In genomic region chr10:110872984-110873569, GRCh38 we compare ENCODE assay signal across 8 cellular contexts. TPM values are rescaled to one million over a fixed set of nuclear protein-coding genes. Genes with fewer than 3 reads are reported as not detected.
DNase-seq lines count a peak whose midpoint lies in the region; ATAC-seq, FAIRE-seq and TF ChIP-seq lines count a peak whose summit lies in the region.

No MANE protein-coding gene starts in this region.

- H3K9me3 Mint-ChIP-seq in chondrocyte (ENCODE audit: low read depth) = no peaks in the 10 kb centered on the region
- peaks cover 0 to 7% (median 0%) of the 10 kb centered on the region in 11 donors for H3K9me3 Mint-ChIP-seq in naive thymus-derived CD4-positive, alpha-beta T cell

- peaks cover 38 to 68% of the 10 kb centered on the region in 2 donors for H3K4me1 ChIP-seq in naive thymus-derived CD4-positive, alpha-beta T cell (ENCODE audit: control insufficient read depth in 2 of 2, insufficient read depth in 2 of 2, low read length in 2 of 2)

- peaks cover 10% of the 10 kb centered on the region for H3K36me3 ChIP-seq in MG63
- peaks cover 0 to 8% (median 5%) of the 10 kb centered on the region in 3 experiments for H3K36me3 ChIP-seq in naive thymus-derived CD4-positive, alpha-beta T cell (ENCODE audit: control insufficient read depth in 2 of 3, insufficient read depth in 3 of 3, low read length in 3 of 3)

- CTCF ChIA-PET in naive thymus-derived CD4-positive, alpha-beta T cell (lab: Charles Lee) = interaction anchor here (0.9 to 1.9 kb wide), 10 partner anchors 9 to 127 kb away, joined by 3 to 6 read pairs (median 4); no protein-coding TSS in a partner anchor

- peak overlapping the region; percentile 87 for H3K27ac ChIP-seq in C4-2B
- H3K27ac ChIP-seq in naive thymus-derived CD4-positive, alpha-beta T cell (ENCODE audit: low read depth, low read length) = peak overlapping the region; percentile 100

- DNase-seq in MG63 (no peak), chondrocyte (ENCODE audit: low spot score) (no peak), GM19239 (ENCODE audit: insufficient read length, low spot score) (no peak), anterior cingulate cortex (lab: John Stamatoyannopoulos, UW) (no peak)
- DNase-seq in naive thymus-derived CD4-positive, alpha-beta T cell = no peak

- peaks cover 43% of the 10 kb centered on the region for H3K4me1 Mint-ChIP-seq in chondrocyte (ENCODE audit: low read depth)
- H3K4me1 Mint-ChIP-seq in naive thymus-derived CD4-positive, alpha-beta T cell = peaks cover 37 to 74% (median 65%) of the 10 kb centered on the region in 7 donors

- H3K27me3 ChIP-seq in MG63 = no peaks in the 10 kb centered on the region
- H3K27me3 ChIP-seq in naive thymus-derived CD4-positive, alpha-beta T cell (ENCODE audit: control insufficient read depth in 2 of 2, insufficient read depth in 2 of 2, low read length in 2 of 2) = no peaks in the 10 kb centered on the region

- POLR2A ChIA-PET in naive thymus-derived CD4-positive, alpha-beta T cell (lab: Charles Lee) = interaction anchor here (0.6 to 3.6 kb wide), 20 partner anchors 9 to 201 kb away, joined by 3 to 76 read pairs (median 4); partner anchors contain the start of genes BBIP1 and SHOC2

- TF ChIP-seq CTCF in C4-2B (conservative IDR thresholded peaks at IDR 0.05) (no peak), chondrocyte (IDR thresholded peaks at IDR 0.05) (no peak)

- H3K27ac Mint-ChIP-seq in chondrocyte (ENCODE audit: unreplicated experiment) = peak overlapping the region; percentile 95
- H3K27ac Mint-ChIP-seq in naive thymus-derived CD4-positive, alpha-beta T cell = peak overlapping the region; percentile 95 to 100 (median 99)

- H3K4me3 ChIP-seq in MG63 = peak overlapping the region; percentile 82
- peak overlapping the region; percentile 78 for H3K4me3 ChIP-seq in naive thymus-derived CD4-positive, alpha-beta T cell (ENCODE audit: low read length)

- FAIRE-seq in GM19239 (lab: Jason Lieb, UNC) = no peak

- no peaks in the 10 kb centered on the region for H3K9me3 ChIP-seq in MG63
- no peaks in the 10 kb centered on the region for H3K9me3 ChIP-seq in naive thymus-derived CD4-positive, alpha-beta T cell (ENCODE audit: control insufficient read depth in 2 of 3, low read length in 3 of 3)

- peak overlapping the region; percentile 81 for H3K4me3 Mint-ChIP-seq in chondrocyte (ENCODE audit: unreplicated experiment)
- H3K4me3 Mint-ChIP-seq in naive thymus-derived CD4-positive, alpha-beta T cell = peak overlapping the region; percentile 79 to 97 (median 96)

- intact Hi-C loops in naive thymus-derived CD4-positive, alpha-beta T cell (cut with micrococcal nuclease) = loop anchor here (1.0 to 5.0 kb wide), 16 partner anchors 9 to 664 kb away; partner anchors contain the start of genes BBIP1 (in 1 of the 2), DUSP5 (in 1 of the 2), SHOC2 (in 1 of the 2) and SMC3 (in 1 of the 2)

- H3K27me3 Mint-ChIP-seq in chondrocyte (ENCODE audit: low read depth) = no peaks in the 10 kb centered on the region
- H3K27me3 Mint-ChIP-seq in naive thymus-derived CD4-positive, alpha-beta T cell = peaks cover 0 to 2% (median 0%) of the 10 kb centered on the region in 5 donors

- no peak for ATAC-seq in naive thymus-derived CD4-positive, alpha-beta T cell
- no peak for ATAC-seq in HG03354 (IDR thresholded peaks at IDR 0.05; ENCODE audit: poor library complexity, severe bottlenecking, unreplicated experiment)
- ATAC-seq in GM19395 (IDR thresholded peaks at IDR 0.05; ENCODE audit: unreplicated experiment) = no peak

- H3K36me3 Mint-ChIP-seq in chondrocyte (ENCODE audit: low read depth) = peaks cover 6% of the 10 kb centered on the region
- peaks cover 4 to 27% (median 12%) of the 10 kb centered on the region in 5 donors for H3K36me3 Mint-ChIP-seq in naive thymus-derived CD4-positive, alpha-beta T cell

RNA-seq across cellular contexts. Expression of gene PDCD4, which starts 1.3 kb away (rescaled TPM):
- total RNA-seq in MG63 (2014; rRNA removed; shearing (Covaris generic); ENCODE audit: low replicate concordance) = 20.0 and 25.8 TPM in 2 replicates
- total RNA-seq in chondrocyte = 73.7 to 100 TPM (median 80.3 TPM) in 3 replicates
- total RNA-seq in naive thymus-derived CD4-positive, alpha-beta T cell = 100 to 1,000 TPM in 4 of 5 experiments, 10 to 100 TPM in 1; 93.7 to 283 (median 223) TPM
- polyA plus RNA-seq in naive thymus-derived CD4-positive, alpha-beta T cell = 100 to 1,000 TPM; 253 to 295 TPM

RNA-seq across cellular contexts. Expression of gene BBIP1, which starts 45.9 kb away (rescaled TPM):
- total RNA-seq in MG63 (2014; rRNA removed; shearing (Covaris generic); ENCODE audit: low replicate concordance) = 13.1 and 28.5 TPM in 2 replicates
- 22.2 to 26.4 TPM (median 25.0 TPM) in 3 replicates for total RNA-seq in chondrocyte
- total RNA-seq in naive thymus-derived CD4-positive, alpha-beta T cell = 10 to 100 TPM; 22.2 to 64.2 (median 44.6) TPM
- 10 to 100 TPM; 31.5 to 32.5 TPM for polyA plus RNA-seq in naive thymus-derived CD4-positive, alpha-beta T cell

RNA-seq across cellular contexts. Expression of gene SHOC2, which starts 46.3 kb away (rescaled TPM):
- total RNA-seq in MG63 (2014; rRNA removed; shearing (Covaris generic); ENCODE audit: low replicate concordance) = 11.1 and 15.4 TPM in 2 replicates
- 64.4 to 73.3 TPM (median 65.9 TPM) in 3 replicates for total RNA-seq in chondrocyte
- 10 to 100 TPM; 48.2 to 71.7 (median 60.6) TPM for total RNA-seq in naive thymus-derived CD4-positive, alpha-beta T cell
- 10 to 100 TPM; 51.6 to 60.2 TPM for polyA plus RNA-seq in naive thymus-derived CD4-positive, alpha-beta T cell
